Comparison of ENCODE assay signal across 1 cellular context in the genomic region with DNA sequence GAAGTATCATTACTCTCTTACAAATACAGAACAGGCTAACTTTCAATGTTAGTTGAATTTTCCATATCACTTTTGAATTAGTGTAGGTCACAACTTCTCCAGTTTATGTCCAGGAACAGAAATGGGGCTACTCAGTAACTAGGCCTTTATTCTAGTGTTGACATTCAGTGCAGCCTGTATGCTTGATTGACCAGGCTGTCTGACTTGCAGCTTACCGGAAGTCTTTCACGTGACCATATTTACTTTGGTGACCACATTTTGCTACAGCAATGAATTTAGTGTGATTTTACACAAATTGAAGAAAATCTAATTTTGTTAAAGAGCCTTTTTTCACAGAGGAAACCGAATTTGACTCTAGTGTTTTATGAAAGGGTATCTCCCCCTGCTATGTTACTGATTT.
TF ChIP-seq lines count a peak whose summit lies in the region.

No MANE protein-coding gene starts in this region.

TF ChIP-seq in K562, 482 proteins besides CTCF, POLR2A, EP300 and RAD21 (continued from another document and continues in another):
- TF ChIP-seq, protein P1, sequence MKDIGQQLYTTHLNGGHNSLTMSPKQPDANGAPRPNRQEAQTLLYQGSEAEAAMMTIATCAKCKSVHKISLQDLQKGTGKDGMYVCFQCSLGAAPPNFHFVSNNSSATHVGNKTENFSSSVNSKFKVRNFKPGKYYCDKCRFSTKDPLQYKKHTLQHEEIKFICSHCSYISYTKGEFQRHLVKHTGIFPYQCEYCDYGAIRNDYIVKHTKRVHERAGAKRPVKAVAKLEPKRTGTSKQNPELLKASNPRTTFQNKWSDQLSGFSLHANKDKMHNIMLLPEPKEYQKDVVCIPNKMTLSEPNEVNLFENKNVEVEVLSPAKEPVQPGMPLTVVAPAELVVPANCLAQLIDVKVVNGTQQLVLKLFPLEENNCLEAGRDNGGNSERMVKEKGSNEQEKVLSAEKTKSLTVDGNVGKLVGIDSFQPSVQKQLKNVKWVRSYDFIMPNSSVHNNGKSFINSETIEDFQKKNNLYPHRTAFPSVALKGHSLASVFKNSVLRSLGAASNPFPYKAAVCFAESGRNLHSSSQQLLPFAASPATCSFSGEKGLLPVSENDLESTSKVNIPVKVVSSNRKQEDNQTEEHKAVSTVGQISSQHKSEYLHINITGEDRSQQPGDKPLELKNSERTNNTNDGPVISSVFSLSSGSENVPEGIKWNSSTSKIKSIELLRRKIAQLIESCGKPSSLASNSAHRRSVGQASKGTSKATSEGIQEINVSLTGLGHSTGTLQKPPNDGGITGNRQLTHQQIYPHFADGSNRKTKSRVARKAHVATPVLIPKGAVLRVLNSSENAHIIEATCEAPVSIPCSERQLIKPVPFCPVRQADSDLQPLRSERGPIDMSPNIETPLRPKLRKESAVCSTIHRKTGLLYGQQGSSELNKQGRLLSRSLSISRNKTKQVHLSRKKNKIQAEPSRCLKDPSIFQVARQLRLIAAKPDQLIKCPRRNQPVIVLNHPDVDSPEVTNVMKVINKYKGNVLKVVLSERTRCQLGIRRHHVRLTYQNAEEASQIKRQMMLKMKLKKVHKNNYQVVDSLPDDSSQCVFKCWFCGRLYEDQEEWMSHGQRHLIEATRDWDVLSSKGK (CRISPR knock-in tag; IDR thresholded peaks at IDR 0.05): no peak
- TF ChIP-seq RBM39 (optimal IDR thresholded peaks at IDR 0.05; ENCODE audit: low read depth, low read length) (no peak), EWSR1 (IDR thresholded peaks at IDR 0.05; ENCODE audit: borderline replicate concordance, low read depth, partially characterized antibody) (no peak), ZNF24 (IDR thresholded peaks at IDR 0.05) (no peak), BRD4 (IDR thresholded peaks at IDR 0.05) (no peak), ZEB2 (IDR thresholded peaks at IDR 0.05) (no peak), HDAC2 (IDR thresholded peaks at IDR 0.05) (no peak), HNRNPL (IDR thresholded peaks at IDR 0.05; ENCODE audit: low read depth, low read length) (no peak), ZSCAN29 (IDR thresholded peaks at IDR 0.05) (no peak), GATAD2B (IDR thresholded peaks at IDR 0.05; ENCODE audit: borderline replicate concordance) (no peak), IFI16 (CRISPR knock-in tag; IDR thresholded peaks at IDR 0.05) (no peak), CTBP1 (IDR thresholded peaks at IDR 0.05; ENCODE audit: borderline replicate concordance) (no peak), ZNF175 (CRISPR knock-in tag; IDR thresholded peaks at IDR 0.05; ENCODE audit: low read depth) (peak; percentile 66; the same call in 1 of the 2 replicates), ZNF3 (CRISPR knock-in tag; IDR thresholded peaks at IDR 0.05) (no peak), ZNF668 (CRISPR knock-in tag; IDR thresholded peaks at IDR 0.05) (no peak), ARNT (IDR thresholded peaks at IDR 0.05) (no peak), ELF1 (tag; IDR thresholded peaks at IDR 0.05) (no peak; the same call in 1 of the 2 replicates), HNRNPUL1 (IDR thresholded peaks at IDR 0.05; ENCODE audit: low read length) (no peak), ZC3H8 (IDR thresholded peaks at IDR 0.05) (no peak), PHB (CRISPR knock-in tag; IDR thresholded peaks at IDR 0.05) (no peak), POLR3A (IDR thresholded peaks at IDR 0.05; ENCODE audit: borderline replicate concordance, extremely low read depth, insufficient read depth, insufficient read length) (no peak), RFX5 (IDR thresholded peaks at IDR 0.05; ENCODE audit: low read depth, low read length) (no peak), ZNF121 (CRISPR knock-in tag; conservative IDR thresholded peaks at IDR 0.05) (no peak), GTF2E2 (tag; IDR thresholded peaks at IDR 0.05) (no peak), HDAC3 (IDR thresholded peaks at IDR 0.05; ENCODE audit: borderline replicate concordance, partially characterized antibody) (no peak), SAFB (IDR thresholded peaks at IDR 0.05; ENCODE audit: borderline replicate concordance, low read depth, low read length) (no peak), ZNF717 (CRISPR knock-in tag; IDR thresholded peaks at IDR 0.05) (no peak), ETS2 (tag; IDR thresholded peaks at IDR 0.05; ENCODE audit: borderline replicate concordance, poor library complexity, severe bottlenecking) (no peak), KLF10 (CRISPR knock-in tag; IDR thresholded peaks at IDR 0.05) (no peak), FOXK2 (conservative IDR thresholded peaks at IDR 0.05 in 1 of 2, IDR thresholded peaks at IDR 0.05 in 1 of 2; ENCODE audit: low read depth in 2 of 2) (peak; percentile 63 to 76)
- TF ChIP-seq, protein P2, sequence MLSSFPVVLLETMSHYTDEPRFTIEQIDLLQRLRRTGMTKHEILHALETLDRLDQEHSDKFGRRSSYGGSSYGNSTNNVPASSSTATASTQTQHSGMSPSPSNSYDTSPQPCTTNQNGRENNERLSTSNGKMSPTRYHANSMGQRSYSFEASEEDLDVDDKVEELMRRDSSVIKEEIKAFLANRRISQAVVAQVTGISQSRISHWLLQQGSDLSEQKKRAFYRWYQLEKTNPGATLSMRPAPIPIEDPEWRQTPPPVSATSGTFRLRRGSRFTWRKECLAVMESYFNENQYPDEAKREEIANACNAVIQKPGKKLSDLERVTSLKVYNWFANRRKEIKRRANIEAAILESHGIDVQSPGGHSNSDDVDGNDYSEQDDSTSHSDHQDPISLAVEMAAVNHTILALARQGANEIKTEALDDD (IDR thresholded peaks at IDR 0.05): peak; percentile 76
- TF ChIP-seq, protein P3, sequence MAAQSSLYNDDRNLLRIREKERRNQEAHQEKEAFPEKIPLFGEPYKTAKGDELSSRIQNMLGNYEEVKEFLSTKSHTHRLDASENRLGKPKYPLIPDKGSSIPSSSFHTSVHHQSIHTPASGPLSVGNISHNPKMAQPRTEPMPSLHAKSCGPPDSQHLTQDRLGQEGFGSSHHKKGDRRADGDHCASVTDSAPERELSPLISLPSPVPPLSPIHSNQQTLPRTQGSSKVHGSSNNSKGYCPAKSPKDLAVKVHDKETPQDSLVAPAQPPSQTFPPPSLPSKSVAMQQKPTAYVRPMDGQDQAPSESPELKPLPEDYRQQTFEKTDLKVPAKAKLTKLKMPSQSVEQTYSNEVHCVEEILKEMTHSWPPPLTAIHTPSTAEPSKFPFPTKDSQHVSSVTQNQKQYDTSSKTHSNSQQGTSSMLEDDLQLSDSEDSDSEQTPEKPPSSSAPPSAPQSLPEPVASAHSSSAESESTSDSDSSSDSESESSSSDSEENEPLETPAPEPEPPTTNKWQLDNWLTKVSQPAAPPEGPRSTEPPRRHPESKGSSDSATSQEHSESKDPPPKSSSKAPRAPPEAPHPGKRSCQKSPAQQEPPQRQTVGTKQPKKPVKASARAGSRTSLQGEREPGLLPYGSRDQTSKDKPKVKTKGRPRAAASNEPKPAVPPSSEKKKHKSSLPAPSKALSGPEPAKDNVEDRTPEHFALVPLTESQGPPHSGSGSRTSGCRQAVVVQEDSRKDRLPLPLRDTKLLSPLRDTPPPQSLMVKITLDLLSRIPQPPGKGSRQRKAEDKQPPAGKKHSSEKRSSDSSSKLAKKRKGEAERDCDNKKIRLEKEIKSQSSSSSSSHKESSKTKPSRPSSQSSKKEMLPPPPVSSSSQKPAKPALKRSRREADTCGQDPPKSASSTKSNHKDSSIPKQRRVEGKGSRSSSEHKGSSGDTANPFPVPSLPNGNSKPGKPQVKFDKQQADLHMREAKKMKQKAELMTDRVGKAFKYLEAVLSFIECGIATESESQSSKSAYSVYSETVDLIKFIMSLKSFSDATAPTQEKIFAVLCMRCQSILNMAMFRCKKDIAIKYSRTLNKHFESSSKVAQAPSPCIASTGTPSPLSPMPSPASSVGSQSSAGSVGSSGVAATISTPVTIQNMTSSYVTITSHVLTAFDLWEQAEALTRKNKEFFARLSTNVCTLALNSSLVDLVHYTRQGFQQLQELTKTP (IDR thresholded peaks at IDR 0.05; ENCODE audit: low read depth in 1 of 2, partially characterized antibody in 2 of 2): no peak
- TF ChIP-seq, protein P4, sequence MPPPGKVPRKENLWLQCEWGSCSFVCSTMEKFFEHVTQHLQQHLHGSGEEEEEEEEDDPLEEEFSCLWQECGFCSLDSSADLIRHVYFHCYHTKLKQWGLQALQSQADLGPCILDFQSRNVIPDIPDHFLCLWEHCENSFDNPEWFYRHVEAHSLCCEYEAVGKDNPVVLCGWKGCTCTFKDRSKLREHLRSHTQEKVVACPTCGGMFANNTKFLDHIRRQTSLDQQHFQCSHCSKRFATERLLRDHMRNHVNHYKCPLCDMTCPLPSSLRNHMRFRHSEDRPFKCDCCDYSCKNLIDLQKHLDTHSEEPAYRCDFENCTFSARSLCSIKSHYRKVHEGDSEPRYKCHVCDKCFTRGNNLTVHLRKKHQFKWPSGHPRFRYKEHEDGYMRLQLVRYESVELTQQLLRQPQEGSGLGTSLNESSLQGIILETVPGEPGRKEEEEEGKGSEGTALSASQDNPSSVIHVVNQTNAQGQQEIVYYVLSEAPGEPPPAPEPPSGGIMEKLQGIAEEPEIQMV (tag; conservative IDR thresholded peaks at IDR 0.05; ENCODE audit: low read depth): no peak
- TF ChIP-seq, protein P5, sequence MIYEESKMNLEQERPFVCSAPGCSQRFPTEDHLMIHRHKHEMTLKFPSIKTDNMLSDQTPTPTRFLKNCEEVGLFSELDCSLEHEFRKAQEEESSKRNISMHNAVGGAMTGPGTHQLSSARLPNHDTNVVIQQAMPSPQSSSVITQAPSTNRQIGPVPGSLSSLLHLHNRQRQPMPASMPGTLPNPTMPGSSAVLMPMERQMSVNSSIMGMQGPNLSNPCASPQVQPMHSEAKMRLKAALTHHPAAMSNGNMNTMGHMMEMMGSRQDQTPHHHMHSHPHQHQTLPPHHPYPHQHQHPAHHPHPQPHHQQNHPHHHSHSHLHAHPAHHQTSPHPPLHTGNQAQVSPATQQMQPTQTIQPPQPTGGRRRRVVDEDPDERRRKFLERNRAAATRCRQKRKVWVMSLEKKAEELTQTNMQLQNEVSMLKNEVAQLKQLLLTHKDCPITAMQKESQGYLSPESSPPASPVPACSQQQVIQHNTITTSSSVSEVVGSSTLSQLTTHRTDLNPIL (CRISPR knock-in tag; IDR thresholded peaks at IDR 0.05): no peak
- TF ChIP-seq, protein P6, sequence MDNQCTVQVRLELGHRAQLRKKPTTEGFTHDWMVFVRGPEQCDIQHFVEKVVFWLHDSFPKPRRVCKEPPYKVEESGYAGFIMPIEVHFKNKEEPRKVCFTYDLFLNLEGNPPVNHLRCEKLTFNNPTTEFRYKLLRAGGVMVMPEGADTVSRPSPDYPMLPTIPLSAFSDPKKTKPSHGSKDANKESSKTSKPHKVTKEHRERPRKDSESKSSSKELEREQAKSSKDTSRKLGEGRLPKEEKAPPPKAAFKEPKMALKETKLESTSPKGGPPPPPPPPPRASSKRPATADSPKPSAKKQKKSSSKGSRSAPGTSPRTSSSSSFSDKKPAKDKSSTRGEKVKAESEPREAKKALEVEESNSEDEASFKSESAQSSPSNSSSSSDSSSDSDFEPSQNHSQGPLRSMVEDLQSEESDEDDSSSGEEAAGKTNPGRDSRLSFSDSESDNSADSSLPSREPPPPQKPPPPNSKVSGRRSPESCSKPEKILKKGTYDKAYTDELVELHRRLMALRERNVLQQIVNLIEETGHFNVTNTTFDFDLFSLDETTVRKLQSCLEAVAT (IDR thresholded peaks at IDR 0.05): no peak
- TF ChIP-seq, protein P7, sequence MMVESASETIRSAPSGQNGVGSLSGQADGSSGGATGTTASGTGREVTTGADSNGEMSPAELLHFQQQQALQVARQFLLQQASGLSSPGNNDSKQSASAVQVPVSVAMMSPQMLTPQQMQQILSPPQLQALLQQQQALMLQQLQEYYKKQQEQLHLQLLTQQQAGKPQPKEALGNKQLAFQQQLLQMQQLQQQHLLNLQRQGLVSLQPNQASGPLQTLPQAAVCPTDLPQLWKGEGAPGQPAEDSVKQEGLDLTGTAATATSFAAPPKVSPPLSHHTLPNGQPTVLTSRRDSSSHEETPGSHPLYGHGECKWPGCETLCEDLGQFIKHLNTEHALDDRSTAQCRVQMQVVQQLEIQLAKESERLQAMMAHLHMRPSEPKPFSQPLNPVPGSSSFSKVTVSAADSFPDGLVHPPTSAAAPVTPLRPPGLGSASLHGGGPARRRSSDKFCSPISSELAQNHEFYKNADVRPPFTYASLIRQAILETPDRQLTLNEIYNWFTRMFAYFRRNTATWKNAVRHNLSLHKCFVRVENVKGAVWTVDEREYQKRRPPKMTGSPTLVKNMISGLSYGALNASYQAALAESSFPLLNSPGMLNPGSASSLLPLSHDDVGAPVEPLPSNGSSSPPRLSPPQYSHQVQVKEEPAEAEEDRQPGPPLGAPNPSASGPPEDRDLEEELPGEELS (CRISPR knock-in tag; IDR thresholded peaks at IDR 0.05; ENCODE audit: borderline replicate concordance): no peak
- TF ChIP-seq, protein P8, sequence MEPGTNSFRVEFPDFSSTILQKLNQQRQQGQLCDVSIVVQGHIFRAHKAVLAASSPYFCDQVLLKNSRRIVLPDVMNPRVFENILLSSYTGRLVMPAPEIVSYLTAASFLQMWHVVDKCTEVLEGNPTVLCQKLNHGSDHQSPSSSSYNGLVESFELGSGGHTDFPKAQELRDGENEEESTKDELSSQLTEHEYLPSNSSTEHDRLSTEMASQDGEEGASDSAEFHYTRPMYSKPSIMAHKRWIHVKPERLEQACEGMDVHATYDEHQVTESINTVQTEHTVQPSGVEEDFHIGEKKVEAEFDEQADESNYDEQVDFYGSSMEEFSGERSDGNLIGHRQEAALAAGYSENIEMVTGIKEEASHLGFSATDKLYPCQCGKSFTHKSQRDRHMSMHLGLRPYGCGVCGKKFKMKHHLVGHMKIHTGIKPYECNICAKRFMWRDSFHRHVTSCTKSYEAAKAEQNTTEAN (CRISPR knock-in tag; IDR thresholded peaks at IDR 0.05): no peak
- TF ChIP-seq, protein P9, sequence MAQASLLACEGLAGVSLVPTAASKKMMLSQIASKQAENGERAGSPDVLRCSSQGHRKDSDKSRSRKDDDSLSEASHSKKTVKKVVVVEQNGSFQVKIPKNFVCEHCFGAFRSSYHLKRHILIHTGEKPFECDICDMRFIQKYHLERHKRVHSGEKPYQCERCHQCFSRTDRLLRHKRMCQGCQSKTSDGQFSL (CRISPR knock-in tag; IDR thresholded peaks at IDR 0.05): no peak
- TF ChIP-seq, protein P9 (tag; IDR thresholded peaks at IDR 0.05): no peak
